Comparison of ENCODE assay signal across 15 cellular contexts in genomic region chr15:67232591-67232990, GRCh38. TPM values are rescaled to one million over a fixed set of nuclear protein-coding genes. Genes with fewer than 3 reads are reported as not detected.
DNase-seq lines count a peak whose midpoint lies in the region; ATAC-seq, FAIRE-seq and TF ChIP-seq lines count a peak whose summit lies in the region.
"Had no signal": no experiment of that assay in that cellular context is flagged by ENCODE, and none has a peak within 500 bp of the region (broad histone marks: within the 10 kb centered on the region; RNA-seq: fewer than 3 reads in every experiment).

No MANE protein-coding gene starts in this region.

- no peaks in the 10 kb centered on the region for H3K27me3 Mint-ChIP-seq in stimulated activated naive CD8-positive, alpha-beta T cell treated with anti-CD3 and anti-CD28 coated beads, Interleukin-15, Interleukin-2, amounts not matched to agents 100 ng/mL and 50 ng/mL, for 24 hours
- no peaks in the 10 kb centered on the region for H3K27me3 Mint-ChIP-seq in stimulated activated naive CD8-positive, alpha-beta T cell treated with anti-CD3 and anti-CD28 coated beads, Interleukin-15, amount 100 ng/mL, for 72 hours
- no peaks in the 10 kb centered on the region for H3K27me3 Mint-ChIP-seq in T-helper 17 cell
- H3K27me3 Mint-ChIP-seq: CD4-positive, CD25-positive, alpha-beta regulatory T cell had no signal

- H3K36me3 Mint-ChIP-seq in stimulated activated naive CD8-positive, alpha-beta T cell treated with anti-CD3 and anti-CD28 coated beads, Interleukin-15, Interleukin-2, amounts not matched to agents 100 ng/mL and 50 ng/mL, for 24 hours (ENCODE audit: low read depth) = peaks cover 79% of the 10 kb centered on the region
- H3K36me3 Mint-ChIP-seq in T-helper 17 cell (ENCODE audit: low read depth) = peaks cover 19% of the 10 kb centered on the region

- DNase-seq in stimulated activated naive CD8-positive, alpha-beta T cell treated with anti-CD3 and anti-CD28 coated beads, Interleukin-15, amount 100 ng/mL, for 72 hours = no peak
- DNase-seq in astrocyte of the hippocampus (ENCODE audit: low read depth, low spot score) (peak; percentile 7), left colon (peak in 1 of 2 donors; percentile 12), small intestine (peak; percentile 82), T-helper 17 cell (no peak)
- DNase-seq in activated CD4-positive, alpha-beta T cell treated with anti-CD3 and anti-CD28 coated beads, Interleukin-2, amount 50 U/mL, for 1 hour = no peak
- DNase-seq: ACHN; Calu3; CD4-positive, CD25-positive, alpha-beta regulatory T cell; DMS 273 treated with DMSO at 0.1 percent for 48 hours had no signal

- no peak overlapping the region for H3K27ac ChIP-seq in small intestine (ENCODE audit: low read depth in 1 of 2, low read length in 1 of 2)
- H3K27ac ChIP-seq: BLaER1 treated with 17β-estradiol and CSF1 and Interleukin-3, amounts not matched to agents 10 nM and 100 nM had no signal

- H3K4me1 Mint-ChIP-seq in stimulated activated naive CD8-positive, alpha-beta T cell treated with anti-CD3 and anti-CD28 coated beads, Interleukin-15, Interleukin-2, amounts not matched to agents 100 ng/mL and 50 ng/mL, for 24 hours (ENCODE audit: low read depth) = peaks cover 8% of the 10 kb centered on the region
- peaks cover 9% of the 10 kb centered on the region for H3K4me1 Mint-ChIP-seq in stimulated activated naive CD8-positive, alpha-beta T cell treated with anti-CD3 and anti-CD28 coated beads, Interleukin-15, amount 100 ng/mL, for 72 hours
- H3K4me1 Mint-ChIP-seq in T-helper 17 cell = peaks cover 24% of the 10 kb centered on the region

- H3K9me3 ChIP-seq in small intestine (ENCODE audit: control insufficient read depth, low read depth) (no peaks in the 10 kb centered on the region), T-helper 17 cell (ENCODE audit: control insufficient read depth, low read length, poor library complexity, severe bottlenecking) (no peaks in the 10 kb centered on the region)
- H3K9me3 ChIP-seq: BLaER1 treated with 17β-estradiol and CSF1 and Interleukin-3, amounts not matched to agents 10 nM and 100 nM; HAP-1 had no signal

- no peaks in the 10 kb centered on the region for H3K27me3 ChIP-seq in small intestine (ENCODE audit: control insufficient read depth in 2 of 2, insufficient read depth in 2 of 2, low read length in 2 of 2)
- H3K27me3 ChIP-seq: BLaER1 treated with 17β-estradiol and CSF1 and Interleukin-3, amounts not matched to agents 10 nM and 100 nM had no signal

- peaks cover 4 to 8% of the 10 kb centered on the region in 2 donors for H3K36me3 ChIP-seq in small intestine (ENCODE audit: control insufficient read depth in 2 of 2, insufficient read depth in 2 of 2, low read length in 2 of 2)

- FAIRE-seq in small intestine (lab: Jason Lieb, UNC) = no peak
- FAIRE-seq: H1 had no signal

- 55 to 77% (median 60%) methylated on average over 3 of the region's 3 CpGs for WGBS in small intestine, 3 donors

- H3K9me3 Mint-ChIP-seq in stimulated activated naive CD8-positive, alpha-beta T cell treated with anti-CD3 and anti-CD28 coated beads, Interleukin-15, Interleukin-2, amounts not matched to agents 100 ng/mL and 50 ng/mL, for 24 hours = no peaks in the 10 kb centered on the region
- no peaks in the 10 kb centered on the region for H3K9me3 Mint-ChIP-seq in stimulated activated naive CD8-positive, alpha-beta T cell treated with anti-CD3 and anti-CD28 coated beads, Interleukin-15, amount 100 ng/mL, for 72 hours
- H3K9me3 Mint-ChIP-seq: CD4-positive, CD25-positive, alpha-beta regulatory T cell had no signal

- intact Hi-C loops in left colon (cut with DNase I, micrococcal nuclease) = no loop called here

- H3K27ac Mint-ChIP-seq in stimulated activated naive CD8-positive, alpha-beta T cell treated with anti-CD3 and anti-CD28 coated beads, Interleukin-15, Interleukin-2, amounts not matched to agents 100 ng/mL and 50 ng/mL, for 24 hours = peak overlapping the region; percentile 55
- no peak overlapping the region for H3K27ac Mint-ChIP-seq in stimulated activated naive CD8-positive, alpha-beta T cell treated with anti-CD3 and anti-CD28 coated beads, Interleukin-15, amount 100 ng/mL, for 72 hours
- no peak overlapping the region for H3K27ac Mint-ChIP-seq in T-helper 17 cell
- H3K27ac Mint-ChIP-seq: CD4-positive, CD25-positive, alpha-beta regulatory T cell had no signal

- no peak for ATAC-seq in stimulated activated naive CD8-positive, alpha-beta T cell treated with anti-CD3 and anti-CD28 coated beads, Interleukin-15, amount 100 ng/mL, for 72 hours
- ATAC-seq in left colon (peak; percentile 77), T-helper 17 cell (no peak), SK-N-SH treated with all-trans-retinoic acid at 6 μM for 48 hours (no peak)

- no peaks in the 10 kb centered on the region for H3K4me1 ChIP-seq in small intestine (ENCODE audit: control insufficient read depth in 2 of 2, insufficient read depth in 1 of 2, low read depth in 1 of 2, low read length in 1 of 2)
- H3K4me1 ChIP-seq: HAP-1 had no signal

- H3K4me3 Mint-ChIP-seq in stimulated activated naive CD8-positive, alpha-beta T cell treated with anti-CD3 and anti-CD28 coated beads, Interleukin-15, Interleukin-2, amounts not matched to agents 100 ng/mL and 50 ng/mL, for 24 hours = no peak overlapping the region
- H3K4me3 Mint-ChIP-seq in stimulated activated naive CD8-positive, alpha-beta T cell treated with anti-CD3 and anti-CD28 coated beads, Interleukin-15, amount 100 ng/mL, for 72 hours = no peak overlapping the region
- no peak overlapping the region for H3K4me3 Mint-ChIP-seq in T-helper 17 cell
- H3K4me3 Mint-ChIP-seq: CD4-positive, CD25-positive, alpha-beta regulatory T cell had no signal

- H3K4me3 ChIP-seq in small intestine (ENCODE audit: low read depth in 1 of 2, low read length in 2 of 2) = no peak overlapping the region
- H3K4me3 ChIP-seq: BLaER1 treated with 17β-estradiol and CSF1 and Interleukin-3, amounts not matched to agents 10 nM and 100 nM; HAP-1 had no signal

TF ChIP-seq in SK-N-SH treated with all-trans-retinoic acid at 6 μM for 48 hours, 23 proteins besides CTCF, POLR2A, EP300 and RAD21 (continues in another document):
- no peak for TF ChIP-seq RARB (CRISPR knock-in tag; IDR thresholded peaks at IDR 0.05)
- TF ChIP-seq POU6F1 (CRISPR knock-in tag; IDR thresholded peaks at IDR 0.05; ENCODE audit: borderline replicate concordance, low read depth) = no peak
- TF ChIP-seq ZNF565 (CRISPR knock-in tag; conservative IDR thresholded peaks at IDR 0.05; ENCODE audit: low read depth) = no peak
- TF ChIP-seq CSRNP3 (CRISPR knock-in tag; IDR thresholded peaks at IDR 0.05) = no peak
- no peak for TF ChIP-seq TCF4 (CRISPR knock-in tag; IDR thresholded peaks at IDR 0.05; ENCODE audit: borderline replicate concordance)
- no peak for TF ChIP-seq TOX (CRISPR knock-in tag; IDR thresholded peaks at IDR 0.05; ENCODE audit: borderline replicate concordance)
- TF ChIP-seq ARNTL (CRISPR knock-in tag; IDR thresholded peaks at IDR 0.05; ENCODE audit: borderline replicate concordance, low read depth) = no peak
- TF ChIP-seq BACH2 (CRISPR knock-in tag; IDR thresholded peaks at IDR 0.05; ENCODE audit: borderline replicate concordance) = no peak
- TF ChIP-seq ZC3H10 (CRISPR knock-in tag; IDR thresholded peaks at IDR 0.05) = no peak
- no peak for TF ChIP-seq GLIS3 (CRISPR knock-in tag; IDR thresholded peaks at IDR 0.05)
- TF ChIP-seq ESRRG (CRISPR knock-in tag; IDR thresholded peaks at IDR 0.05) = no peak
- TF ChIP-seq CSDC2 (CRISPR knock-in tag; IDR thresholded peaks at IDR 0.05) = no peak

RNA-seq across cellular contexts. Expression of gene AAGAB, which starts 21.9 kb away (rescaled TPM):
- total RNA-seq in left colon (10 to 100 TPM; 53.2 to 62.5 TPM), T-helper 17 cell (10 to 100 TPM; 29.0 to 30.6 TPM)
- 10 to 100 TPM; 23.0 to 27.9 (median 24.6) TPM for polyA plus RNA-seq in small intestine

RNA-seq across cellular contexts. Expression of gene IQCH, which starts 22.0 kb away (rescaled TPM):
- total RNA-seq in left colon = 1 to 10 TPM; 1.8 to 2.9 TPM
- polyA plus RNA-seq in small intestine = under 1 TPM in 2 of 3 donors, not detected in 1; 0.27 to 0.36 TPM
- total RNA-seq in T-helper 17 cell = 1 to 10 TPM in 1 of 2 donors, under 1 TPM in 1; 0.70 to 1.2 TPM
- total RNA-seq: CD4-positive, CD25-positive, alpha-beta regulatory T cell had no signal

Comparison
In these comparisons a context has a peak if more than half of its experiments do, and no peak if none do; other contexts are left out.
1. DNase-seq: peak in astrocyte of the hippocampus (single experiment) and small intestine (single experiment); none in stimulated activated naive CD8-positive, alpha-beta T cell treated with anti-CD3 and anti-CD28 coated beads, Interleukin-15, amount 100 ng/mL, for 72 hours (0 of 2), T-helper 17 cell (0 of 3) and activated CD4-positive, alpha-beta T cell treated with anti-CD3 and anti-CD28 coated beads, Interleukin-2, amount 50 U/mL, for 1 hour (single experiment).